9 cellular contexts compared by ENCODE assay signal in genomic region chr11:71783165-71783564, GRCh38. TPM values are rescaled to one million over a fixed set of nuclear protein-coding genes. Genes with fewer than 3 reads are reported as not detected.
DNase-seq lines count a peak whose midpoint lies in the region; TF ChIP-seq lines count a peak whose summit lies in the region.
"Not testable (repeated sequence)": the region's sequence is repeated elsewhere in the genome, so short reads cannot be mapped to it uniquely, and the experiment has no call there.
"Had no signal": no experiment of that assay in that cellular context is flagged by ENCODE, and none has a peak within 500 bp of the region (broad histone marks: within the 10 kb centered on the region; RNA-seq: fewer than 3 reads in every experiment).

No MANE protein-coding gene starts in this region.

- 26 to 42% methylated on average over 3 to 4 of the region's 4 CpGs for WGBS in GM23248 (ENCODE audit: low coverage in 1 of 2, low lambda C conversion rate in 2 of 2, missing lambda C conversion rate in 2 of 2), 2 experiments

- in situ Hi-C loops in GM23248 (cut with MboI): not testable (repeated sequence)

- not testable (repeated sequence) for H3K4me3 Mint-ChIP-seq in type B pancreatic cell

- not testable (repeated sequence) for BruUV-seq in A673 (replicated peaks; lab: Mats Ljungman, UMichigan)

- not testable (repeated sequence) for TF ChIP-seq POLR2A in erythroblast (IDR thresholded peaks at IDR 0.05; ENCODE audit: low read length)

- H3K27me3 ChIP-seq in A673 (replicated peaks; ENCODE audit: insufficient read depth, low read depth, low read length, poor library complexity); GM23248 (replicated peaks; ENCODE audit: insufficient read depth): not testable (repeated sequence)

- not testable (repeated sequence) for H3K9me2 ChIP-seq in GM23248 (ENCODE audit: insufficient read depth)

- not testable (repeated sequence) for H3K27ac Mint-ChIP-seq in type B pancreatic cell

- peaks cover 20% of the 10 kb centered on the region for H3K27me3 Mint-ChIP-seq in type B pancreatic cell

- not testable (repeated sequence) for H3K36me3 ChIP-seq in A673 (ENCODE audit: insufficient read depth, low read length, poor library complexity, severe bottlenecking); GM23248 (ENCODE audit: low read depth)

- peaks cover 26% of the 10 kb centered on the region for H3K4me1 Mint-ChIP-seq in type B pancreatic cell (ENCODE audit: unreplicated experiment)

- H3K4me2 ChIP-seq in GM23248 (ENCODE audit: unreplicated experiment): not testable (repeated sequence)

- not testable (repeated sequence) for H3K4me3 ChIP-seq in A673 (ENCODE audit: low read depth, low read length, poor library complexity, severe bottlenecking); GM23248

- not testable (repeated sequence) for H3K9ac ChIP-seq in GM23248

- DNase-seq in A673 (ENCODE audit: low spot score) (peak; percentile 66), GM23248 (peak; percentile 48), LoVo (ENCODE audit: low spot score) (peak; percentile 9), RPMI7951 (ENCODE audit: low read depth) (peak; percentile 61), amniotic epithelial cell (ENCODE audit: low read depth) (peak; percentile 75), erythroblast (lab: John Stamatoyannopoulos, UW) (peak; percentile 22 to 39), iris pigment epithelial cell (ENCODE audit: low read depth) (peak; percentile 65), type B pancreatic cell (ENCODE audit: extremely low spot score, unreplicated experiment) (peak; percentile 15)

- not testable (repeated sequence) for H3K27ac ChIP-seq in A673 (ENCODE audit: low read depth, low read length, poor library complexity, severe bottlenecking); GM23248

- CTCF ChIA-PET in A673 (lab: Charles Lee): not testable (repeated sequence)

- H3K4me1 ChIP-seq in A673 (ENCODE audit: insufficient read depth, low read length, poor library complexity, severe bottlenecking); GM23248 (ENCODE audit: insufficient read depth): not testable (repeated sequence)

- not testable (repeated sequence) for H3F3A ChIP-seq in GM23248 (ENCODE audit: insufficient read depth)

- not testable (repeated sequence) for H3K79me2 ChIP-seq in GM23248 (ENCODE audit: insufficient read depth)

- not testable (repeated sequence) for H4K20me1 ChIP-seq in GM23248 (ENCODE audit: insufficient read depth)

- H3K9me3 ChIP-seq in A673 (ENCODE audit: low read depth, low read length, poor library complexity, severe bottlenecking); GM23248 (ENCODE audit: low read depth): not testable (repeated sequence)

- not testable (repeated sequence) for H3K9me3 Mint-ChIP-seq in type B pancreatic cell

- H2AFZ ChIP-seq in GM23248: not testable (repeated sequence)

- not testable (repeated sequence) for TF ChIP-seq CTCF in A673 (conservative IDR thresholded peaks at IDR 0.05; ENCODE audit: low read depth, low read length); type B pancreatic cell (conservative IDR thresholded peaks at IDR 0.05)

- H3K36me3 Mint-ChIP-seq in type B pancreatic cell: not testable (repeated sequence)

- intact Hi-C loops in A673 (cut with micrococcal nuclease; ENCODE audit: unreplicated experiment): not testable (repeated sequence)

- POLR2A ChIA-PET in A673 (lab: Charles Lee; ENCODE audit: low non-redundant PET): not testable (repeated sequence)

RNA-seq across cellular contexts. Expression of gene DEFB108B, which starts 49.8 kb away (rescaled TPM):
- total RNA-seq in A673 (2021) (not detected in 2 replicates), type B pancreatic cell (ENCODE audit: low replicate concordance) (not detected in 2 replicates)
- total RNA-seq in GM23248 (2014; rRNA removed; shearing (Covaris generic)): not detected in 2 replicates
- not detected in 2 replicates for polyA plus RNA-seq in GM23248 (2016; fragmentation: Nextera tagmentation; extraction: Ambion mirVana)
- total RNA-seq in RPMI7951 (2014; rRNA removed; shearing (Covaris generic)): not detected in 2 replicates
- total RNA-seq: NCI-H460 had no signal

Comparison
In these comparisons a context has a peak if more than half of its experiments do, and no peak if none do; other contexts are left out.
1. DNase-seq: peak in every context shown above with its lines; median percentile 75 in amniotic epithelial cell; 66 in A673; 65 in iris pigment epithelial cell; 61 in RPMI7951; 48 in GM23248; 30 in erythroblast; 15 in type B pancreatic cell; 9 in LoVo.